In the genomic region with DNA sequence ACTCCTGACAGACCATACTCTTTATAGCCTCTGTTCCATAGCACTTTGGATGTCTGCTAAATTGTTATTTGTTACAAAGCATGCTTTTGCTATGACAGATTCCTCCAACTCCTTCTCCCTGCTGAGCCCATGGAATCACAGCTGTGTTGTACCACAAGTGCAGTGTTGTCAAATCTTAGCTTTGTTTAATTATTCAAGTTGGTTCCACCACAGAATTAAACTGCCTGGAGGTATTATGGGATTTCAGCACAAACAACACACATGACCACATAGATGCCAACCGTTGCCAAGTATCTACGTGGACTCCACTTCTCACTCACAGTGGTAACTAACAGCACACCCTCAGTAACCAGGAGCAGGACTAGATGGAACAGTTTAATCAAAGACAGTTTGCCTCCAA, we compare ENCODE assay signal across 25 cellular contexts. TPM values are rescaled to one million over a fixed set of nuclear protein-coding genes. Genes with fewer than 3 reads are reported as not detected.
DNase-seq lines count a peak whose midpoint lies in the region; ATAC-seq and TF ChIP-seq lines count a peak whose summit lies in the region.
"Had no signal": no experiment of that assay in that cellular context is flagged by ENCODE, and none has a peak within 500 bp of the region (broad histone marks: within the 10 kb centered on the region; RNA-seq: fewer than 3 reads in every experiment).

No MANE protein-coding gene starts in this region.

- no peaks in the 10 kb centered on the region for H3K79me2 ChIP-seq in Karpas-422 (ENCODE audit: low read length)

- in situ Hi-C loops in astrocyte of the cerebellum (cut with HindIII; ENCODE audit: low sequenced_read_pairs) = no loop called here

- no peaks in the 10 kb centered on the region for H3K4me1 ChIP-seq in Karpas-422 (ENCODE audit: low read length)

- no peak overlapping the region for H3K4me2 ChIP-seq in Karpas-422 (ENCODE audit: low read depth, low read length, poor library complexity, severe bottlenecking)

- H3K4me3 ChIP-seq in astrocyte of the cerebellum (ENCODE audit: low read depth, low read length) (no peak overlapping the region), foreskin fibroblast (ENCODE audit: low read depth in 1 of 2, low read length in 2 of 2) (peak overlapping the region in 1 of 2 donors; percentile 21), Karpas-422 (ENCODE audit: low read length) (no peak overlapping the region)
- H3K4me3 ChIP-seq: heart right ventricle, lung, SJSA1, thyroid gland had no signal

- no peaks in the 10 kb centered on the region for H3K27me3 ChIP-seq in Karpas-422 (ENCODE audit: low read length)
- H3K27me3 ChIP-seq: heart right ventricle, SJSA1, thyroid gland had no signal

- TF ChIP-seq CTCF in astrocyte of the cerebellum (IDR thresholded peaks at IDR 0.05; ENCODE audit: low read depth, low read length, missing control alignments) = no peak
- no peak for TF ChIP-seq CTCF in foreskin fibroblast (IDR thresholded peaks at IDR 0.05; ENCODE audit: low read depth, low read length)
- no peak for TF ChIP-seq CTCF in GM10248 (IDR thresholded peaks at IDR 0.05; ENCODE audit: control extremely low read depth, extremely low read depth, low read depth, missing control alignments)

- CTCF ChIA-PET in GM10248 (lab: Yijun Ruan, JAX) = interaction anchor here (1.4 to 1.5 kb wide), 3 partner anchors 27 to 518 kb away, joined by 3 to 4 read pairs (median 4); no protein-coding TSS in a partner anchor

- H3K27ac ChIP-seq in Karpas-422 (ENCODE audit: low read length) = no peak overlapping the region
- H3K27ac ChIP-seq: SJSA1, thyroid gland had no signal

- H3K9me3 ChIP-seq in Karpas-422 (ENCODE audit: low read length) = no peaks in the 10 kb centered on the region
- H3K9me3 ChIP-seq: heart right ventricle, SJSA1, thyroid gland had no signal

- H3K36me3 ChIP-seq in Karpas-422 (ENCODE audit: insufficient read depth, low read length) = no peaks in the 10 kb centered on the region
- H3K36me3 ChIP-seq: heart right ventricle, SJSA1, thyroid gland had no signal

- no peak overlapping the region for H3K9ac ChIP-seq in Karpas-422 (ENCODE audit: low read length)

- no peak for ATAC-seq in GM18907 (IDR thresholded peaks at IDR 0.05; ENCODE audit: unreplicated experiment)
- ATAC-seq: activated CD8-positive, alpha-beta T cell treated with anti-CD3 and anti-CD28 coated beads, Interleukin-2, amount 10 ng/mL, durations not matched to agents 7 days and 5 days; activated T-cell treated with anti-CD3 and anti-CD28 coated beads, Interleukin-2, amount 50 U/mL, for 4 hours; naive thymus-derived CD8-positive, alpha-beta T cell; WTC11 had no signal

- no peaks in the 10 kb centered on the region for H4K20me1 ChIP-seq in Karpas-422 (ENCODE audit: insufficient read depth, low read depth, low read length)

- peak; percentile 19 for DNase-seq in EH (ENCODE audit: low read depth)
- peak; percentile 76 for DNase-seq in astrocyte of the cerebellum (ENCODE audit: low read depth)
- DNase-seq in foreskin fibroblast = peak; percentile 5 to 31
- peak; percentile 7 for DNase-seq in putamen (ENCODE audit: low spot score)
- DNase-seq in Karpas-422 = no peak
- no peak for DNase-seq in GM10248 (ENCODE audit: extremely low spot score)
- no peak for DNase-seq in 8988T
- DNase-seq: activated CD8-positive, alpha-beta T cell treated with anti-CD3 and anti-CD28 coated beads, Interleukin-2, amount 10 ng/mL, durations not matched to agents 7 days and 5 days; activated T-cell treated with anti-CD3 and anti-CD28 coated beads, Interleukin-2, amount 50 U/mL, for 4 hours; CD4-positive, alpha-beta T cell; DMS79; erythroblast; H9; heart right ventricle; KBM-7; naive thymus-derived CD8-positive, alpha-beta T cell; NCI-H1092 treated with DMSO at 0.1 percent for 48 hours; NCI-H2171 treated with DMSO at 0.1 percent for 48 hours; NCI-H748 treated with DMSO at 0.1 percent for 48 hours; stimulated activated CD4-positive, alpha-beta T cell treated with anti-CD3 and anti-CD28 coated beads, Interleukin-12 subunit alpha, Interleukin-12 subunit beta, amount 100 ng/mL, for 4 hours; thyroid gland had no signal

- no peak overlapping the region for H2AFZ ChIP-seq in Karpas-422 (ENCODE audit: low read length)

- POLR2A ChIA-PET in GM10248 (lab: Yijun Ruan, JAX) = no interaction called here

- H3K9me2 ChIP-seq in Karpas-422 (replicated peaks; ENCODE audit: insufficient read depth, low read length) = no peaks in the 10 kb centered on the region

RNA-seq across cellular contexts. Expression of gene MARCKS, which starts 32.7 kb away (rescaled TPM):
- total RNA-seq in Karpas-422 (2014; rRNA removed; shearing (Covaris generic); ENCODE audit: low replicate concordance) = 2.2 and 2.8 TPM in 2 replicates

Comparison
In these comparisons a context has a peak if more than half of its experiments do, and no peak if none do; other contexts are left out.
1. DNase-seq: peak in EH (single experiment), astrocyte of the cerebellum (single experiment), foreskin fibroblast (2 of 2) and putamen (single experiment); none in Karpas-422 (single experiment), GM10248 (single experiment) and 8988T (single experiment).